In the genomic region with DNA sequence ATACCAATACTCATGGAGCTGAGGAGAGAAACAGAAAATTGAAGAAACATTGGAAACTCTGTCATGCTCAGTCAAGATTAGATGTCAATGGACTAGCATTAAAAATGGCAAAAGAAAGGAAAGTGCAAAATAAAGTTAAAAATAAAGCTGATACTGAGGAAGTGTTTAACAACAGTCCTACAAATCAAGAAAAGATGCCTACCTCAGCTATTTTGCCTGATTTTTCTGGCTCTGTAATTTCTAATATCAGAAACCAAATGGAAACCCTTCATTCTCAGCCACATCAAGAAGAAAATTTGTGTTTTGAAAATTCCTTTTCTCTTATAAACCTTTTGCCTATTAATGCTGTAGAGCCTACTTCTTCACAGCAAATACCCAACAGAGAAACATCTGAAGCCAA, we compare ENCODE assay signal across 28 cellular contexts.
"Had no signal": no experiment of that assay in that cellular context is flagged by ENCODE, and none has a peak within 500 bp of the region (broad histone marks: within the 10 kb centered on the region; RNA-seq: fewer than 3 reads in every experiment).

No MANE protein-coding gene starts in this region.

- DNase-seq: natural killer cell; occipital lobe; ovary; posterior cingulate gyrus; psoas muscle; right cardiac atrium; spleen; stimulated activated CD4-positive, alpha-beta T cell treated with anti-CD3 and anti-CD28 coated beads, Interleukin-12 subunit alpha, Interleukin-12 subunit beta, amount 100 ng/mL, for 4 hours; stimulated activated CD4-positive, alpha-beta T cell treated with anti-CD3 and anti-CD28 coated beads, Interleukin-1b, Interleukin-23, amount 100 ng/mL, for 48 hours; stimulated activated CD4-positive, alpha-beta T cell treated with anti-CD3 and anti-CD28 coated beads, Interleukin-4, amount 100 ng/mL, for 1 hour; stimulated activated CD4-positive, alpha-beta T cell treated with anti-CD3 and anti-CD28 coated beads, Interleukin-4, amount 100 ng/mL, for 4 hours; stimulated activated CD8-positive, alpha-beta memory T cell treated with anti-CD3 and anti-CD28 coated beads, Interleukin-4, amount 100 ng/mL, for 48 hours; stimulated activated naive CD4-positive, alpha-beta T cell; stimulated activated naive CD8-positive, alpha-beta T cell treated with anti-CD3 and anti-CD28 coated beads, Interleukin-15, amount 100 ng/mL, for 72 hours; stimulated activated naive CD8-positive, alpha-beta T cell treated with anti-CD3 and anti-CD28 coated beads, Interleukin-15, Interleukin-2, amounts not matched to agents 100 U/mL and 50 U/mL, for 24 hours; substantia nigra; testis; tibial artery; transverse colon; upper lobe of right lung; uterus had no signal

- H3K4me2 ChIP-seq: neural progenitor cell, smooth muscle cell had no signal

- H3K9ac ChIP-seq: neural progenitor cell, parathyroid adenoma had no signal

- H3K4me3 ChIP-seq: neural progenitor cell, ovary, psoas muscle, skin epidermis, smooth muscle cell, spleen, suprapubic skin, testis, tibial artery, transverse colon, upper lobe of right lung, uterus had no signal

- H3K79me2 ChIP-seq: parathyroid adenoma had no signal

- ATAC-seq: natural killer cell; psoas muscle; right cardiac atrium; sciatic nerve; stimulated activated memory B cell treated with anti-CD40 and anti-IgM and Interleukin-4, amounts not matched to agents 10 μg/mL and 1 μg/mL and 100 μg/mL, for 72 hours; stimulated activated naive CD8-positive, alpha-beta T cell treated with anti-CD3 and anti-CD28 coated beads, Interleukin-15, amount 100 ng/mL, for 72 hours; stimulated activated naive CD8-positive, alpha-beta T cell treated with anti-CD3 and anti-CD28 coated beads, Interleukin-15, Interleukin-2, amounts not matched to agents 100 U/mL and 50 U/mL, for 24 hours; upper lobe of right lung had no signal

- H3K27ac ChIP-seq: neural progenitor cell, ovary, parathyroid adenoma, psoas muscle, skin epidermis, spleen, suprapubic skin, testis, tibial artery, transverse colon, upper lobe of right lung, uterus had no signal

- H3K9me3 ChIP-seq: ovary, spleen, suprapubic skin, testis, tibial artery, transverse colon, upper lobe of right lung, uterus had no signal

- H3K27me3 ChIP-seq: neural progenitor cell, ovary, spleen, suprapubic skin, testis, tibial artery, transverse colon, upper lobe of right lung, uterus had no signal

- H3K4me1 ChIP-seq: neural progenitor cell, parathyroid adenoma, spleen, suprapubic skin, testis, tibial artery, transverse colon, upper lobe of right lung, uterus had no signal

- H2AFZ ChIP-seq: neural progenitor cell, parathyroid adenoma had no signal

- H3K36me3 ChIP-seq: neural progenitor cell, ovary, suprapubic skin had no signal
